In genomic region chr15:42134617-42135243, GRCh38 we compare ENCODE assay signal across 1 cellular context.
A peak's percentile ranks its signal among the peaks of the same experiment; 100 is the strongest.
TF ChIP-seq lines count a peak whose summit lies in the region.

No MANE protein-coding gene starts in this region.

TF ChIP-seq in HepG2, 621 proteins besides CTCF, POLR2A, EP300 and RAD21 (continued from another document):
- TF ChIP-seq ZBTB40 (IDR thresholded peaks at IDR 0.05) (no peak), ZBTB40 (CRISPR knock-in tag; IDR thresholded peaks at IDR 0.05) (no peak), ATAD3A (CRISPR knock-in tag; IDR thresholded peaks at IDR 0.05) (no peak), JUND (CRISPR knock-in tag; IDR thresholded peaks at IDR 0.05) (peak; percentile 43; the same call in 1 of the 2 replicates), GLMP (CRISPR knock-in tag; IDR thresholded peaks at IDR 0.05; ENCODE audit: borderline replicate concordance) (no peak), ZNF644 (CRISPR knock-in tag; IDR thresholded peaks at IDR 0.05; ENCODE audit: low read depth) (peak; percentile 74), SRSF1 (optimal IDR thresholded peaks at IDR 0.05; ENCODE audit: low read depth, low read length) (no peak), SETDB1 (CRISPR knock-in tag; IDR thresholded peaks at IDR 0.05; ENCODE audit: borderline replicate concordance) (no peak), NFYC (CRISPR knock-in tag; IDR thresholded peaks at IDR 0.05) (no peak), CBX1 (IDR thresholded peaks at IDR 0.05; ENCODE audit: low read depth) (no peak), ZKSCAN8 (CRISPR knock-in tag; IDR thresholded peaks at IDR 0.05; ENCODE audit: borderline replicate concordance) (no peak), HDAC2 (CRISPR knock-in tag; IDR thresholded peaks at IDR 0.05) (no peak), ZNF503 (CRISPR knock-in tag; IDR thresholded peaks at IDR 0.05) (no peak), TEAD2 (CRISPR knock-in tag; IDR thresholded peaks at IDR 0.05) (no peak), GATAD2A (CRISPR knock-in tag; IDR thresholded peaks at IDR 0.05) (peak; percentile 46; the same call in 1 of the 2 replicates), ZNF441 (CRISPR knock-in tag; IDR thresholded peaks at IDR 0.05; ENCODE audit: borderline replicate concordance) (no peak), ZBTB37 (CRISPR knock-in tag; IDR thresholded peaks at IDR 0.05) (no peak), ZIK1 (CRISPR knock-in tag; IDR thresholded peaks at IDR 0.05; ENCODE audit: borderline replicate concordance, low read depth) (no peak)
